In the genomic region with DNA sequence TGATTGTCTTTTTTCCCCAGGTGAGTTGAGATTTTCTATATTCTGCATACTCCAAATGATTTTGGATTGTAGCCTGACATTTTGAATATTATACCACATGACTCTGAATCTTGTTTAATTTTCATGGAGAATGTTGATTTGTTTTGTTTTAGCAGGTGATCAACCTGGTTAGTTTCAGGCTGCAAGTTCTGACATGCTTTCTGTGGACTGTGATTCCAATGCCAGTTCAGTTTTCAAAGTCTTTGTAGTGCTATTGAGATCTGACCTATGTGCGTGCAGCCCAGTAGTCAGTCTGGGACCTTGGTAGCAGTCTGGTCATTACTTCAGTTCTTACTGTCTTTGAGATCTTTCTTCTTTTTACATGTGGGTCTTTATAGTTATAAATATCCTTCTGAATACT, we compare ENCODE assay signal across 29 cellular contexts.
"Had no signal": no experiment of that assay in that cellular context is flagged by ENCODE, and none has a peak within 500 bp of the region (broad histone marks: within the 10 kb centered on the region; RNA-seq: fewer than 3 reads in every experiment).

No MANE protein-coding gene starts in this region.

- ATAC-seq: left colon; left lung; lower lobe of right lung; natural killer cell; right lobe of liver; stimulated activated memory B cell treated with anti-CD40 and anti-IgM and Interleukin-4, amounts not matched to agents 10 μg/mL and 1 μg/mL and 100 μg/mL, for 72 hours; stimulated activated naive CD8-positive, alpha-beta T cell treated with anti-CD3 and anti-CD28 coated beads, Interleukin-15, amount 100 ng/mL, for 72 hours had no signal

- H3K4me2 ChIP-seq: hepatocyte, neural progenitor cell, smooth muscle cell had no signal

- H2AFZ ChIP-seq: hepatocyte, neural progenitor cell, parathyroid adenoma had no signal

- H3K4me3 ChIP-seq: hepatocyte, left lung, lower lobe of right lung, neural progenitor cell, right atrium auricular region, right lobe of liver, smooth muscle cell, tibial nerve, uterus had no signal

- DNase-seq: islet precursor cell; kidney glomerular epithelial cell; left colon; left lung; lower lobe of right lung; mesendoderm; naive B cell; natural killer cell; nephron progenitor cell; occipital lobe; right lobe of liver; stimulated activated CD4-positive, alpha-beta T cell treated with anti-CD3 and anti-CD28 coated beads, Interleukin-1b, Interleukin-23, amount 100 ng/mL, for 48 hours; stimulated activated CD4-positive, alpha-beta T cell treated with anti-CD3 and anti-CD28 coated beads, Interleukin-2, amount 100 ng/mL, for 48 hours; stimulated activated CD4-positive, alpha-beta T cell treated with anti-CD3 and anti-CD28 coated beads, Interleukin-4, amount 100 ng/mL, for 4 hours; stimulated activated CD8-positive, alpha-beta memory T cell treated with anti-CD3 and anti-CD28 coated beads, Interleukin-4, amount 100 ng/mL, for 48 hours; stimulated activated naive CD4-positive, alpha-beta T cell treated with Interleukin-2 at 50 U/mL for 16 hours; stimulated activated naive CD8-positive, alpha-beta T cell treated with anti-CD3 and anti-CD28 coated beads, Interleukin-15, amount 100 ng/mL, for 72 hours; substantia nigra; uterus had no signal

- H3K27ac ChIP-seq: hepatocyte, left lung, lower lobe of right lung, neural progenitor cell, neutrophil, parathyroid adenoma, right atrium auricular region, right lobe of liver, tibial nerve, uterus had no signal

- H3K27me3 Mint-ChIP-seq: naive B cell; stimulated activated memory B cell treated with anti-CD40 and anti-IgM and Interleukin-4, amounts not matched to agents 10 μg/mL and 1 μg/mL and 100 μg/mL, for 72 hours; stimulated activated naive CD8-positive, alpha-beta T cell treated with anti-CD3 and anti-CD28 coated beads, Interleukin-15, amount 100 ng/mL, for 72 hours had no signal

- H3K27ac Mint-ChIP-seq: mesothelial cell of epicardium; natural killer cell; nephron progenitor cell; neural progenitor cell; stimulated activated memory B cell treated with anti-CD40 and anti-IgM and Interleukin-4, amounts not matched to agents 10 μg/mL and 1 μg/mL and 100 μg/mL, for 72 hours; stimulated activated naive CD8-positive, alpha-beta T cell treated with anti-CD3 and anti-CD28 coated beads, Interleukin-15, amount 100 ng/mL, for 72 hours; type B pancreatic cell had no signal

- H3K9me3 ChIP-seq: neutrophil had no signal

- H3K4me3 Mint-ChIP-seq: mesothelial cell of epicardium; natural killer cell; nephron progenitor cell; neural progenitor cell; stimulated activated memory B cell treated with anti-CD40 and anti-IgM and Interleukin-4, amounts not matched to agents 10 μg/mL and 1 μg/mL and 100 μg/mL, for 72 hours; stimulated activated naive CD8-positive, alpha-beta T cell treated with anti-CD3 and anti-CD28 coated beads, Interleukin-15, amount 100 ng/mL, for 72 hours; type B pancreatic cell had no signal

- H3K27me3 ChIP-seq: left lung, neural progenitor cell, neutrophil, right atrium auricular region, right lobe of liver, tibial nerve, uterus had no signal

- H3K36me3 ChIP-seq: left lung, lower lobe of right lung, neural progenitor cell, neutrophil, right atrium auricular region, right lobe of liver, tibial nerve, uterus had no signal

- H3K9ac ChIP-seq: neural progenitor cell, parathyroid adenoma had no signal

- H3K4me1 ChIP-seq: parathyroid adenoma, right atrium auricular region, tibial nerve, uterus had no signal

- H3K4me1 Mint-ChIP-seq: mesothelial cell of epicardium, nephron progenitor cell, neural progenitor cell had no signal

- H3K79me2 ChIP-seq: hepatocyte, parathyroid adenoma had no signal

- H3K36me3 Mint-ChIP-seq: neural progenitor cell, type B pancreatic cell had no signal
